ENCODE assay signal across 8 cellular contexts in the genomic region with DNA sequence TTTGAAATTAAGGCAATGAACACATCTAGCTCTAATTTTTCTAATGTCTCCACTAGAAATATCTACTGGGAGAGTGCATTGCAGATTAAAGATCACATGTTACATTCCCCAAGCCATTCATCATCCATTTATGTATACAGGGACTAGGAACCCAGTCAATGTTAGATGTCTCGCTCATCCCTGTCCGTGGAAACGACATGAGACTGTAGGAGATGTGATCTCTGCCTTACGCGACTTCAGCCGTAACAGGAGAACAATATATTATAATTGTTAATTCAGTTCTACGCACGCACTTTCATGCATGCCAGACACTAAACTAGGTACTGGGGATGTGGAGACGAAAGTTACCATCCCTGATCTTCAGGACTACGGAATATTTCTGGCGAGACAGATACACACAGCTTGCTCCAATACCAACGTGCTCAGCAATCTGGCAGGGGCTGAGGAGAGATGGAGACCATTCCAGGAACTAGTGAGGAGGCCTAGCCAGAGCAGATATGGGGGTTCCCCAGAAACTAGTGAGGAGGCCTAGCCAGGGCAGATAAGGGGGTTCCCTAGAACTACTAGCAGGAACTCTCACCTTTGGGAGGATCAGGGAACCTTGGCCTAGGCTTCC. TPM values are rescaled to one million over a fixed set of nuclear protein-coding genes. Genes with fewer than 3 reads are reported as not detected.
DNase-seq lines count a peak whose midpoint lies in the region; ATAC-seq and TF ChIP-seq lines count a peak whose summit lies in the region.

No MANE protein-coding gene starts in this region.

- H3K9me3 Mint-ChIP-seq in activated T-cell treated with anti-CD3 and anti-CD28 coated beads, Interleukin-2, amount 50 U/mL, for 72 hours, result no peaks in the 10 kb centered on the region

- H3K27ac ChIP-seq in right cardiac atrium (ENCODE audit: low read length) (no peak overlapping the region), skin epidermis (peak overlapping the region in 19 of 21 experiments; percentile 67 to 99 (median 95))

- no peaks in the 10 kb centered on the region for H3K27me3 ChIP-seq in right cardiac atrium (ENCODE audit: control insufficient read depth, insufficient read depth)

- peak overlapping the region; percentile 93 to 97 for H3K4me3 Mint-ChIP-seq in activated T-cell treated with anti-CD3 and anti-CD28 coated beads, Interleukin-2, amount 50 U/mL, for 72 hours

- TF ChIP-seq CTCF in GM12864 (IDR thresholded peaks at IDR 0.05; ENCODE audit: low read depth, low read length, missing control alignments), result no peak

- ATAC-seq in HG02885 (IDR thresholded peaks at IDR 0.05; ENCODE audit: poor library complexity, unreplicated experiment), result peak; percentile 36
- no peak for ATAC-seq in activated T-cell treated with anti-CD3 and anti-CD28 coated beads, Interleukin-2, amount 50 U/mL, for 72 hours (replicated peaks in 1 of 2)
- ATAC-seq in right cardiac atrium, result peak; percentile 3 to 14
- ATAC-seq in GM18909 (IDR thresholded peaks at IDR 0.05; ENCODE audit: poor library complexity, unreplicated experiment), result no peak

- no peaks in the 10 kb centered on the region for H3K4me1 ChIP-seq in right cardiac atrium (ENCODE audit: control insufficient read depth, insufficient read depth, low read length)

- 33% methylated on average over 12 of the region's 12 CpGs for WGBS in right cardiac atrium

- no peaks in the 10 kb centered on the region for H3K27me3 Mint-ChIP-seq in activated T-cell treated with anti-CD3 and anti-CD28 coated beads, Interleukin-2, amount 50 U/mL, for 72 hours (ENCODE audit: low read depth)

- peaks cover 5 to 6% of the 10 kb centered on the region in 2 donors for H3K36me3 Mint-ChIP-seq in activated T-cell treated with anti-CD3 and anti-CD28 coated beads, Interleukin-2, amount 50 U/mL, for 72 hours (ENCODE audit: insufficient read depth in 2 of 2)

- peaks cover 51% of the 10 kb centered on the region for H3K4me1 Mint-ChIP-seq in activated T-cell treated with anti-CD3 and anti-CD28 coated beads, Interleukin-2, amount 50 U/mL, for 72 hours (ENCODE audit: low read depth)

- no peaks in the 10 kb centered on the region for H3K9me3 ChIP-seq in right cardiac atrium (ENCODE audit: control insufficient read depth, low read length)

- intact Hi-C loops in right cardiac atrium (cut with DNase I), result no loop called here

- H3K4me3 ChIP-seq in GM12864 (ENCODE audit: low read depth, low read length), result peak overlapping the region; percentile 90
- H3K4me3 ChIP-seq in right cardiac atrium (ENCODE audit: low read length), result peak overlapping the region; percentile 69
- H3K4me3 ChIP-seq in skin epidermis, result peak overlapping the region; percentile 38 to 76 (median 64)

- H3K27ac Mint-ChIP-seq in activated T-cell treated with anti-CD3 and anti-CD28 coated beads, Interleukin-2, amount 50 U/mL, for 72 hours, result peak overlapping the region; percentile 99

- DNase-seq in GM12864 (ENCODE audit: low read depth) (no peak), right cardiac atrium (no peak), DMS114 treated with DMSO at 0.1 percent for 48 hours (lab: John Stamatoyannopoulos, UW; ENCODE audit: unreplicated experiment) (no peak)
- no peak for DNase-seq in activated T-cell treated with anti-CD3 and anti-CD28 coated beads, Interleukin-2, amount 50 U/mL, for 72 hours
- no peak for DNase-seq in effector CD4-positive, alpha-beta T cell

RNA-seq across cellular contexts. Expression of a gene that starts 0.7 kb away (rescaled TPM):
- total RNA-seq in activated T-cell treated with anti-CD3 and anti-CD28 coated beads, Interleukin-2, amount 50 U/mL, for 72 hours, result 10 to 100 TPM; 33.9 to 37.7 TPM
- 10 to 100 TPM in 3 of 4 donors, 1 to 10 TPM in 1; 9.9 to 14.9 (median 10.4) TPM for total RNA-seq in right cardiac atrium
- polyA plus RNA-seq in right cardiac atrium, result 10.6 TPM

RNA-seq across cellular contexts. Expression of a gene that starts 21.7 kb away (rescaled TPM):
- total RNA-seq in activated T-cell treated with anti-CD3 and anti-CD28 coated beads, Interleukin-2, amount 50 U/mL, for 72 hours, result 10 to 100 TPM; 14.0 to 15.2 TPM
- 1 to 10 TPM; 9.3 to 9.7 (median 9.5) TPM for total RNA-seq in right cardiac atrium
- 5.8 TPM for polyA plus RNA-seq in right cardiac atrium

RNA-seq across cellular contexts. Expression of a gene that starts 35.6 kb away (rescaled TPM):
- total RNA-seq in activated T-cell treated with anti-CD3 and anti-CD28 coated beads, Interleukin-2, amount 50 U/mL, for 72 hours, result 10 to 100 TPM; 35.0 to 51.9 TPM
- 10 to 100 TPM; 23.3 to 30.0 (median 25.3) TPM for total RNA-seq in right cardiac atrium
- polyA plus RNA-seq in right cardiac atrium, result 34.9 TPM

RNA-seq across cellular contexts. Expression of a gene that starts 35.9 kb away (rescaled TPM):
- total RNA-seq in activated T-cell treated with anti-CD3 and anti-CD28 coated beads, Interleukin-2, amount 50 U/mL, for 72 hours, result 100 to 1,000 TPM; 118 to 136 TPM
- total RNA-seq in right cardiac atrium, result 10 to 100 TPM; 65.1 to 85.4 (median 72.0) TPM
- 49.6 TPM for polyA plus RNA-seq in right cardiac atrium

RNA-seq across cellular contexts. Expression of a gene that starts 50.9 kb away (rescaled TPM):
- 10 to 100 TPM; 10.9 to 12.1 TPM for total RNA-seq in activated T-cell treated with anti-CD3 and anti-CD28 coated beads, Interleukin-2, amount 50 U/mL, for 72 hours
- total RNA-seq in right cardiac atrium, result 10 to 100 TPM; 57.3 to 96.9 (median 65.4) TPM
- 57.5 TPM for polyA plus RNA-seq in right cardiac atrium

Comparison
In these comparisons a context has a peak if more than half of its experiments do, and no peak if none do; other contexts are left out.
1. ATAC-seq: peak in HG02885 (single experiment) and right cardiac atrium (2 of 2); none in activated T-cell treated with anti-CD3 and anti-CD28 coated beads, Interleukin-2, amount 50 U/mL, for 72 hours (0 of 2) and GM18909 (single experiment).
2. Peak in every context shown above with its lines, with median percentiles within 50 percentile points of each other: H3K4me3 ChIP-seq.